ENCODE assay signal across 30 cellular contexts in genomic region chr3:173342679-173343078, GRCh38.
"Had no signal": no experiment of that assay in that cellular context is flagged by ENCODE, and none has a peak within 500 bp of the region (broad histone marks: within the 10 kb centered on the region; RNA-seq: fewer than 3 reads in every experiment).

No MANE protein-coding gene starts in this region.

- H3K36me3 ChIP-seq: adrenal gland, ascending aorta, brain microvascular endothelial cell, breast epithelium, cardiac muscle cell had no signal

- H3K4me3 ChIP-seq: adrenal gland, ascending aorta, body of pancreas, breast epithelium, cardiac muscle cell had no signal

- H3K9me3 ChIP-seq: adrenal gland, ascending aorta, body of pancreas, breast epithelium had no signal

- H3K27me3 ChIP-seq: adrenal gland, ascending aorta, body of pancreas, brain microvascular endothelial cell, breast epithelium, cardiac muscle cell had no signal

- DNase-seq: activated effector memory CD4-positive, alpha-beta T cell treated with anti-CD3 and anti-CD28 coated beads, Interleukin-2, amount 50 U/mL, for 16 hours; activated effector memory CD4-positive, alpha-beta T cell treated with Interleukin-2 at 50 U/mL for 16 hours; activated gamma-delta T cell; activated gamma-delta T cell treated with Interleukin-2 at 50 U/mL for 16 hours; activated naive CD4-positive, alpha-beta T cell; activated naive CD4-positive, alpha-beta T cell treated with anti-CD3 and anti-CD28 coated beads for 36 hours; activated naive CD4-positive, alpha-beta T cell treated with anti-CD3 and anti-CD28 coated beads, Interleukin-2, amount 10 ng/mL, durations not matched to agents 7 days and 5 days; activated naive CD4-positive, alpha-beta T cell treated with anti-CD3 and anti-CD28 coated beads, Interleukin-2, amount 50 U/mL, for 16 hours; activated naive CD4-positive, alpha-beta T cell treated with Interleukin-2 at 50 U/mL for 16 hours; activated naive CD8-positive, alpha-beta T cell treated with anti-CD3 and anti-CD28 coated beads for 36 hours; activated naive CD8-positive, alpha-beta T cell treated with anti-CD3 and anti-CD28 coated beads, Interleukin-2, amount 10 ng/mL, durations not matched to agents 7 days and 5 days; activated naive CD8-positive, alpha-beta T cell treated with anti-CD3 and anti-CD28 coated beads, Interleukin-2, amount 50 U/mL, for 24 hours; activated T-cell treated with anti-CD3 and anti-CD28 coated beads, Interleukin-2, amount 50 U/mL, for 1 hour; activated T-cell treated with anti-CD3 and anti-CD28 coated beads, Interleukin-2, amount 50 U/mL, for 24 hours; activated T-cell treated with anti-CD3 and anti-CD28 coated beads, Interleukin-2, amount 50 U/mL, for 4 hours; activated T-cell treated with anti-CD3 and anti-CD28 coated beads, Interleukin-2, amount 50 U/mL, for 48 hours; activated T-cell treated with anti-CD3 and anti-CD28 coated beads, Interleukin-2, amount 50 U/mL, for 72 hours; adrenal gland; amniotic stem cell; amygdala; anterior cingulate cortex; aorta; body of pancreas; brain microvascular endothelial cell; caudate nucleus; central memory CD4-positive, alpha-beta T cell; cerebellar nuclear complex had no signal

- H3K27ac ChIP-seq: adrenal gland, ascending aorta, body of pancreas, brain microvascular endothelial cell, breast epithelium, cardiac muscle cell had no signal
